Comparison of ENCODE assay signal across 8 cellular contexts in the genomic region with DNA sequence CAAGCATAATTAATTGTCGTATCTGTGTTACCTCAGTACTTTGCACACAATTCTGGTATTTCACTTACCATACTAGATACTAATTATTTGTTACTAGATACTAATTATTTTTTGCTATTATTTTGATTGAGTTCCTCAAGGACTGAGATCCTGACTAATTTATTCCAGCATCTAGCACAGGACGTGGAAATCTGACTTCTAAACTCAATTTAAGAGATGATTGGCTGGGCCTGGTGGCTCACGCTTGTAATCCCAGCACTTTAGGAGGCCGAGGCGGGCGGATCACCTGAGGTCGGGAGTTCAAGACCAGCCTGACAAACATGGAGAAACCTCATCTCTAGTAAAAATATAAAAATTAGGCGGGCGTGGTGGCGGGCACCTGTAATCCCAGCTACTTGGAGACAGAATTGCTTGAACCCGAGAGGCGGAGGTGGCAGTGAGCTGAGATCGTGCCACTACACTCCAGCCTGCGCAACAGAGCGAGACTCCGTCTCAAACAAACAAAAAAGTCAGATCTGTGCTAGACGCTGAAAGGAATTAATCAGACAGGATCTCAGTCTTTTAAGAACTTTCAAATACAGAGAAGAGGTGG. TPM values are rescaled to one million over a fixed set of nuclear protein-coding genes. Genes with fewer than 3 reads are reported as not detected.
A peak's percentile ranks its signal among the peaks of the same experiment; 100 is the strongest.
DNase-seq lines count a peak whose midpoint lies in the region; ATAC-seq and TF ChIP-seq lines count a peak whose summit lies in the region.

No MANE protein-coding gene starts in this region.

- peak overlapping the region; percentile 97 for H3K27ac Mint-ChIP-seq in chondrocyte (ENCODE audit: unreplicated experiment)
- H3K27ac Mint-ChIP-seq in naive thymus-derived CD8-positive, alpha-beta T cell: peak overlapping the region; percentile 98 to 100 (median 99)

- no peaks in the 10 kb centered on the region for H3K36me3 Mint-ChIP-seq in chondrocyte (ENCODE audit: low read depth)
- peaks cover 0 to 6% (median 2%) of the 10 kb centered on the region in 3 donors for H3K36me3 Mint-ChIP-seq in naive thymus-derived CD8-positive, alpha-beta T cell

- peak overlapping the region; percentile 93 for H3K4me3 ChIP-seq in AG10803 (ENCODE audit: low read length)
- peak overlapping the region; percentile 68 for H3K4me3 ChIP-seq in MG63

- H3K4me1 Mint-ChIP-seq in chondrocyte (ENCODE audit: low read depth): peaks cover 22% of the 10 kb centered on the region
- H3K4me1 Mint-ChIP-seq in naive thymus-derived CD8-positive, alpha-beta T cell: peaks cover 9 to 27% (median 17%) of the 10 kb centered on the region in 4 donors

- peak overlapping the region; percentile 97 for H3K4me3 Mint-ChIP-seq in chondrocyte (ENCODE audit: unreplicated experiment)
- peak overlapping the region; percentile 91 to 100 (median 99) for H3K4me3 Mint-ChIP-seq in naive thymus-derived CD8-positive, alpha-beta T cell

- H3K36me3 ChIP-seq in MG63: no peaks in the 10 kb centered on the region; the same call in 1 of the 2 replicates

- POLR2A ChIA-PET in naive thymus-derived CD8-positive, alpha-beta T cell (lab: Charles Lee): interaction anchor here (0.9 to 2.6 kb wide), 9 partner anchors 8 to 1564 kb away, joined by 3 to 30 read pairs (median 3); a partner anchor contains a TSS

- no peak for DNase-seq in AG10803 (ENCODE audit: low read depth)
- DNase-seq in MG63: no peak
- DNase-seq in chondrocyte (ENCODE audit: low spot score): no peak
- no peak for DNase-seq in naive thymus-derived CD8-positive, alpha-beta T cell
- no peak for DNase-seq in A172 (ENCODE audit: low spot score)
- DNase-seq in T1000 (lab: John Stamatoyannopoulos, UW): no peak
- DNase-seq in SW480 (ENCODE audit: low spot score): no peak
- no peak for DNase-seq in H4 (ENCODE audit: low spot score)

- H3K9me3 ChIP-seq in MG63: no peaks in the 10 kb centered on the region

- H3K27me3 ChIP-seq in MG63: no peaks in the 10 kb centered on the region

- no peaks in the 10 kb centered on the region for H3K9me3 Mint-ChIP-seq in chondrocyte (ENCODE audit: low read depth)
- no peaks in the 10 kb centered on the region for H3K9me3 Mint-ChIP-seq in naive thymus-derived CD8-positive, alpha-beta T cell

- H3K27me3 Mint-ChIP-seq in chondrocyte (ENCODE audit: low read depth): no peaks in the 10 kb centered on the region
- no peaks in the 10 kb centered on the region for H3K27me3 Mint-ChIP-seq in naive thymus-derived CD8-positive, alpha-beta T cell

- no peak for TF ChIP-seq CTCF in AG10803 (conservative IDR thresholded peaks at IDR 0.05; ENCODE audit: low read length)
- TF ChIP-seq CTCF in chondrocyte (IDR thresholded peaks at IDR 0.05): no peak

- ATAC-seq in naive thymus-derived CD8-positive, alpha-beta T cell: peak in 1 of 2 donors; percentile 1

RNA-seq across cellular contexts. Expression of a gene that starts 0.5 kb away (rescaled TPM):
- total RNA-seq in MG63 (2014; rRNA removed; shearing (Covaris generic); ENCODE audit: low replicate concordance): 48.6 and 52.0 TPM in 2 replicates
- total RNA-seq in chondrocyte: 21.2 to 29.8 TPM (median 25.8 TPM) in 3 replicates
- total RNA-seq in naive thymus-derived CD8-positive, alpha-beta T cell: 10 to 100 TPM; 26.6 to 28.6 TPM
- polyA plus RNA-seq in naive thymus-derived CD8-positive, alpha-beta T cell: 10 to 100 TPM; 73.9 to 85.2 (median 74.6) TPM
- total RNA-seq in A172 (2014; rRNA removed; shearing (Covaris generic)): 54.7 and 68.2 TPM in 2 replicates
- total RNA-seq in H4 (2014; rRNA removed; shearing (Covaris generic)): 46.7 and 167 TPM in 2 replicates

RNA-seq across cellular contexts. Expression of a gene that starts 26.3 kb away (rescaled TPM):
- 69.1 and 72.2 TPM in 2 replicates for total RNA-seq in MG63 (2014; rRNA removed; shearing (Covaris generic); ENCODE audit: low replicate concordance)
- 173 to 188 TPM (median 185 TPM) in 3 replicates for total RNA-seq in chondrocyte
- 10 to 100 TPM; 82.8 to 88.5 TPM for total RNA-seq in naive thymus-derived CD8-positive, alpha-beta T cell
- 10 to 100 TPM; 79.3 to 94.3 (median 92.6) TPM for polyA plus RNA-seq in naive thymus-derived CD8-positive, alpha-beta T cell
- total RNA-seq in A172 (2014; rRNA removed; shearing (Covaris generic)): 91.8 and 92.1 TPM in 2 replicates
- 31.6 and 47.8 TPM in 2 replicates for total RNA-seq in H4 (2014; rRNA removed; shearing (Covaris generic))
